ENCODE assay signal across 26 cellular contexts in the genomic region with DNA sequence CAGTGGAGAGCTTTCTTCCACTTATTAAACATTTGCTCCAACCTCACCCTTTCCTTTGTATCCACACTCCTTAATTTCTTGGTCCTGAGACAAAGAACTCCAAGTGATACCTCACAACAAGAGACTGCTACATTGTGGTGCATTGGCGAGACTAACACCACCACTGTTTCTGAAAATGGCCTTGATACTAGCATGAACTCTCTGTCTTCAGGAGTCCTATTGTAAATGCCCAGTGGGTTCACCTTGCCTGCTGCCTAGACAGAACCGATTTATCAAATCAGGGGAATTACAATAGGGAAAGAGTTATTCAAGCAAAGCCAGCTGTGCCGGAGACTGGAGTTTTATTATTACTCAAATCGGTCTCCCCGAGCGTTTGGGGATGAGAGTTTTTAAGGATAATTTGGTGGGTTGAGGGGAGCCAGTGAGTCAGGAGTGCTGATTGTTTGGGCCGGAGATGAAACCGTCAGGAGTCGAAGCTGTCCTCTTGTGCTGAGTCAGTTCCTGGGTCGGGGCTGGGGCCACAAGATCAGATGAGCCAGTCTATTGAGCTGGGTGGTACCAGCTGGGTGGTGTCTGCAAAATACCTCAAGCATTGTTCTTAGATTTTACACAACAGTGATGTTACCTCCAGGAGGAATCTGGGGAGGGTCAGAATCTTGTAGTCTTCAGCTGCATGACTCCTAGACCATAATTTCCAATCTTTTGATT.
A peak's percentile ranks its signal among the peaks of the same experiment; 100 is the strongest.
DNase-seq lines count a peak whose midpoint lies in the region; ATAC-seq and TF ChIP-seq lines count a peak whose summit lies in the region.
"Had no signal": no experiment of that assay in that cellular context is flagged by ENCODE, and none has a peak within 500 bp of the region (broad histone marks: within the 10 kb centered on the region; RNA-seq: fewer than 3 reads in every experiment).

No MANE protein-coding gene starts in this region.

- H3K4me1 Mint-ChIP-seq in activated CD4-positive, alpha-beta T cell treated with anti-CD3 and anti-CD28 coated beads for 36 hours, result no peaks in the 10 kb centered on the region
- H3K4me1 Mint-ChIP-seq in activated CD4-positive, alpha-beta T cell treated with anti-CD3 and anti-CD28 coated beads, Interleukin-2, amount 10 ng/mL, durations not matched to agents 7 days and 5 days, result peaks cover 13% of the 10 kb centered on the region
- H3K4me1 Mint-ChIP-seq in type B pancreatic cell (ENCODE audit: unreplicated experiment), result peaks cover 6% of the 10 kb centered on the region
- peaks cover 2% of the 10 kb centered on the region for H3K4me1 Mint-ChIP-seq in activated T-cell treated with anti-CD3 and anti-CD28 coated beads, Interleukin-2, amount 50 U/mL, for 24 hours (ENCODE audit: low read depth)

- H3K27ac Mint-ChIP-seq in activated CD4-positive, alpha-beta T cell treated with anti-CD3 and anti-CD28 coated beads for 36 hours, result peak overlapping the region; percentile 48
- no peak overlapping the region for H3K27ac Mint-ChIP-seq in activated CD4-positive, alpha-beta T cell treated with anti-CD3 and anti-CD28 coated beads, Interleukin-2, amount 10 ng/mL, durations not matched to agents 7 days and 5 days
- H3K27ac Mint-ChIP-seq in type B pancreatic cell, result peak overlapping the region; percentile 94
- no peak overlapping the region for H3K27ac Mint-ChIP-seq in activated T-cell treated with anti-CD3 and anti-CD28 coated beads, Interleukin-2, amount 50 U/mL, for 24 hours
- H3K27ac Mint-ChIP-seq: mesothelial cell of epicardium; T-helper 2 cell treated with Interferon-gamma antibody and Interleukin-4, amounts not matched to agents 5 μg/mL and 100 μg/mL, for 36 hours had no signal

- CTCF ChIA-PET in activated CD4-positive, alpha-beta T cell treated with anti-CD3 and anti-CD28 coated beads for 36 hours (lab: Charles Lee), result no interaction called here
- CTCF ChIA-PET in activated CD4-positive, alpha-beta T cell treated with anti-CD3 and anti-CD28 coated beads, Interleukin-2, amount 10 ng/mL, durations not matched to agents 7 days and 5 days (lab: Charles Lee), result interaction anchor here (1.2 kb wide), 1 partner anchor 12 kb away, joined by 3 read pairs; no protein-coding TSS in a partner anchor
- CTCF ChIA-PET in RWPE1 (lab: Yijun Ruan, JAX), result no interaction called here

- DNase-seq in activated CD4-positive, alpha-beta T cell treated with anti-CD3 and anti-CD28 coated beads for 36 hours, result no peak
- DNase-seq in activated CD4-positive, alpha-beta T cell treated with anti-CD3 and anti-CD28 coated beads, Interleukin-2, amount 10 ng/mL, durations not matched to agents 7 days and 5 days, result no peak
- DNase-seq in RWPE1 (ENCODE audit: low spot score), result no peak
- no peak for DNase-seq in epithelial cell of prostate (ENCODE audit: low read depth, low spot score)
- DNase-seq in type B pancreatic cell (ENCODE audit: extremely low spot score, unreplicated experiment), result no peak
- DNase-seq in T-helper 2 cell, result no peak
- no peak for DNase-seq in activated T-cell treated with anti-CD3 and anti-CD28 coated beads, Interleukin-2, amount 50 U/mL, for 24 hours
- DNase-seq: activated CD4-positive, alpha-beta T cell treated with anti-CD3 and anti-CD28 coated beads for 1 hour; activated effector memory CD4-positive, alpha-beta T cell treated with anti-CD3 and anti-CD28 coated beads, Interleukin-2, amount 50 U/mL, for 16 hours; amygdala; DMS 273 treated with DMSO at 0.1 percent for 48 hours; foreskin fibroblast; hippocampal formation; NCI-H1092 treated with DMSO at 0.1 percent for 48 hours; NCI-H2107; NCI-H524 treated with DMSO at 0.1 percent for 48 hours; psoas muscle; small intestine; stimulated activated CD4-positive, alpha-beta T cell treated with anti-CD3 and anti-CD28 coated beads, Interleukin-4, amount 100 ng/mL, for 24 hours had no signal

- POLR2A ChIA-PET in activated CD4-positive, alpha-beta T cell treated with anti-CD3 and anti-CD28 coated beads for 36 hours (lab: Charles Lee), result no interaction called here
- POLR2A ChIA-PET in activated CD4-positive, alpha-beta T cell treated with anti-CD3 and anti-CD28 coated beads, Interleukin-2, amount 10 ng/mL, durations not matched to agents 7 days and 5 days (lab: Charles Lee), result no interaction called here
- POLR2A ChIA-PET in RWPE1 (lab: Yijun Ruan, JAX; ENCODE audit: low non-redundant PET), result no interaction called here

- intact Hi-C loops in activated CD4-positive, alpha-beta T cell treated with anti-CD3 and anti-CD28 coated beads for 36 hours (cut with DNase I, micrococcal nuclease), result no loop called here

- peaks cover 2% of the 10 kb centered on the region for H3K9me3 Mint-ChIP-seq in activated CD4-positive, alpha-beta T cell treated with anti-CD3 and anti-CD28 coated beads for 36 hours (ENCODE audit: low read depth)
- H3K9me3 Mint-ChIP-seq in activated CD4-positive, alpha-beta T cell treated with anti-CD3 and anti-CD28 coated beads, Interleukin-2, amount 10 ng/mL, durations not matched to agents 7 days and 5 days, result peaks cover 8% of the 10 kb centered on the region
- peaks cover 9% of the 10 kb centered on the region for H3K9me3 Mint-ChIP-seq in type B pancreatic cell
- H3K9me3 Mint-ChIP-seq in activated T-cell treated with anti-CD3 and anti-CD28 coated beads, Interleukin-2, amount 50 U/mL, for 24 hours, result no peaks in the 10 kb centered on the region

- peaks cover 2% of the 10 kb centered on the region for H3K27me3 Mint-ChIP-seq in activated CD4-positive, alpha-beta T cell treated with anti-CD3 and anti-CD28 coated beads for 36 hours
- H3K27me3 Mint-ChIP-seq in activated CD4-positive, alpha-beta T cell treated with anti-CD3 and anti-CD28 coated beads, Interleukin-2, amount 10 ng/mL, durations not matched to agents 7 days and 5 days, result no peaks in the 10 kb centered on the region
- H3K27me3 Mint-ChIP-seq in type B pancreatic cell, result peaks cover 7% of the 10 kb centered on the region
- peaks cover 20% of the 10 kb centered on the region for H3K27me3 Mint-ChIP-seq in activated T-cell treated with anti-CD3 and anti-CD28 coated beads, Interleukin-2, amount 50 U/mL, for 24 hours

- H3K27ac ChIP-seq in RWPE1, result peak overlapping the region; percentile 66; the same call in 1 of the 2 replicates
- peak overlapping the region; percentile 64 for H3K27ac ChIP-seq in epithelial cell of prostate
- H3K27ac ChIP-seq: 22Rv1, KMS-11, psoas muscle, SJSA1, suprapubic skin had no signal

- no peaks in the 10 kb centered on the region for H3K36me3 Mint-ChIP-seq in activated CD4-positive, alpha-beta T cell treated with anti-CD3 and anti-CD28 coated beads for 36 hours (ENCODE audit: low read depth)
- peaks cover 9% of the 10 kb centered on the region for H3K36me3 Mint-ChIP-seq in activated CD4-positive, alpha-beta T cell treated with anti-CD3 and anti-CD28 coated beads, Interleukin-2, amount 10 ng/mL, durations not matched to agents 7 days and 5 days (ENCODE audit: low read depth)
- H3K36me3 Mint-ChIP-seq in type B pancreatic cell, result peaks cover 8% of the 10 kb centered on the region
- no peaks in the 10 kb centered on the region for H3K36me3 Mint-ChIP-seq in activated T-cell treated with anti-CD3 and anti-CD28 coated beads, Interleukin-2, amount 50 U/mL, for 24 hours (ENCODE audit: low read depth)

- no peak for ATAC-seq in activated CD4-positive, alpha-beta T cell treated with anti-CD3 and anti-CD28 coated beads for 36 hours
- no peak for ATAC-seq in GM18868 (IDR thresholded peaks at IDR 0.05; ENCODE audit: unreplicated experiment)
- ATAC-seq: psoas muscle had no signal

- TF ChIP-seq CTCF in RWPE1 (conservative IDR thresholded peaks at IDR 0.05; ENCODE audit: low read depth), result no peak
- TF ChIP-seq CTCF in type B pancreatic cell (conservative IDR thresholded peaks at IDR 0.05), result no peak

- H3K4me3 Mint-ChIP-seq in activated CD4-positive, alpha-beta T cell treated with anti-CD3 and anti-CD28 coated beads for 36 hours, result no peak overlapping the region
- H3K4me3 Mint-ChIP-seq in activated CD4-positive, alpha-beta T cell treated with anti-CD3 and anti-CD28 coated beads, Interleukin-2, amount 10 ng/mL, durations not matched to agents 7 days and 5 days, result no peak overlapping the region
- H3K4me3 Mint-ChIP-seq in type B pancreatic cell, result no peak overlapping the region
- no peak overlapping the region for H3K4me3 Mint-ChIP-seq in activated T-cell treated with anti-CD3 and anti-CD28 coated beads, Interleukin-2, amount 50 U/mL, for 24 hours
- H3K4me3 Mint-ChIP-seq: mesothelial cell of epicardium; T-helper 2 cell treated with Interferon-gamma antibody and Interleukin-4, amounts not matched to agents 5 μg/mL and 100 μg/mL, for 36 hours had no signal

Comparison
In these comparisons a context has a peak if more than half of its experiments do, and no peak if none do; other contexts are left out.
1. H3K27ac Mint-ChIP-seq: peak in activated CD4-positive, alpha-beta T cell treated with anti-CD3 and anti-CD28 coated beads for 36 hours (single experiment) and type B pancreatic cell (single experiment); none in activated CD4-positive, alpha-beta T cell treated with anti-CD3 and anti-CD28 coated beads, Interleukin-2, amount 10 ng/mL, durations not matched to agents 7 days and 5 days (single experiment) and activated T-cell treated with anti-CD3 and anti-CD28 coated beads, Interleukin-2, amount 50 U/mL, for 24 hours (single experiment).